ENCODE assay signal across 9 cellular contexts in the genomic region with DNA sequence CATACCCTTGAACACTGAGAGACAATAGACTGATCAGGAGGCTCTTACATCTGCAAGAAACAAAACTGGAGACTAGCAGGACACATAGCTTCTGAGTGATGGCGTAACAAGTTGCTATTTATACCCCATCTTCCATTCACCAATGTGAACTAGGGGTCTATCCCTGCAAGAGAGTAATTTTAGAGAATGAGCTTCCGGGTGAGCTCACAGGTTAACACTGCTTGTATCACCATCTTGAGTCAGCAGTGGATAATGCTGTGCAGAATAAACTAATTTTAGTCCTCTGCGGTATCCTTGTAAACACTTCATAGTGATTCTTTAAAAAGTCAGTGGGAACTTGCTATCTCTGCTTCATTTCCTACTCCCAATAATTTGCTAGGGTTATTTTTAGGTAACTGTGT. TPM values are rescaled to one million over a fixed set of nuclear protein-coding genes. Genes with fewer than 3 reads are reported as not detected.
DNase-seq lines count a peak whose midpoint lies in the region; ATAC-seq and TF ChIP-seq lines count a peak whose summit lies in the region.
"Not testable (repeated sequence)": the region's sequence is repeated elsewhere in the genome, so short reads cannot be mapped to it uniquely, and the experiment has no call there.
"Had no signal": no experiment of that assay in that cellular context is flagged by ENCODE, and none has a peak within 500 bp of the region (broad histone marks: within the 10 kb centered on the region; RNA-seq: fewer than 3 reads in every experiment).

No MANE protein-coding gene starts in this region.

- H3K4me1 ChIP-seq in ascending aorta; mucosa of descending colon (ENCODE audit: low read depth); transverse colon: not testable (repeated sequence)

- intact Hi-C loops in ascending aorta (cut with DNase I): loop anchor here (10.0 kb wide), 1 partner anchor 49 kb away; no protein-coding TSS in a partner anchor
- intact Hi-C loops in left cardiac atrium (cut with DNase I); mucosa of descending colon (cut with DNase I, micrococcal nuclease); sciatic nerve (cut with DNase I); transverse colon (cut with DNase I; ENCODE audit: low total_unique reads): not testable (repeated sequence)

- TF ChIP-seq CTCF in AG04450 (IDR thresholded peaks at IDR 0.05; ENCODE audit: low read depth, low read length); ascending aorta (IDR thresholded peaks at IDR 0.05); fibroblast of mammary gland (conservative IDR thresholded peaks at IDR 0.05; ENCODE audit: control insufficient read depth, insufficient read depth, low read depth, low read length); mucosa of descending colon (IDR thresholded peaks at IDR 0.05); transverse colon (IDR thresholded peaks at IDR 0.05): not testable (repeated sequence)

- ATAC-seq in left cardiac atrium: peak; percentile 76 to 78
- ATAC-seq in mucosa of descending colon: peak; percentile 49
- peak; percentile 39 for ATAC-seq in sciatic nerve

- POLR2A ChIA-PET in AG04450 (lab: Yijun Ruan, JAX): not testable (repeated sequence)

- CTCF ChIA-PET in AG04450 (lab: Charles Lee): not testable (repeated sequence)

- H3K36me3 ChIP-seq in ascending aorta; mucosa of descending colon (ENCODE audit: low read depth); transverse colon: not testable (repeated sequence)

- peak overlapping the region; percentile 83 for H3K27ac ChIP-seq in AG04450 (ENCODE audit: low read depth, low read length)
- peak overlapping the region; percentile 75 to 80 for H3K27ac ChIP-seq in ascending aorta
- peak overlapping the region; percentile 62 to 71 (median 66) for H3K27ac ChIP-seq in transverse colon

- DNase-seq in AG04450 (ENCODE audit: low read depth, low spot score) (peak; percentile 26), LHCN-M2 (ENCODE audit: low read depth) (peak; percentile 66), fibroblast of mammary gland (ENCODE audit: low read depth) (peak; percentile 70)
- DNase-seq in ascending aorta (ENCODE audit: low spot score in 2 of 2); left cardiac atrium; mucosa of descending colon; sciatic nerve (ENCODE audit: low spot score); transverse colon: not testable (repeated sequence)

- not testable (repeated sequence) for TF ChIP-seq EP300 in transverse colon (IDR thresholded peaks at IDR 0.05; ENCODE audit: low read depth)

- not testable (repeated sequence) for TF ChIP-seq POLR2A in transverse colon (IDR thresholded peaks at IDR 0.05)

- H3K9me3 ChIP-seq in AG04450 (ENCODE audit: control insufficient read depth, insufficient read depth, low read length); ascending aorta; mucosa of descending colon; transverse colon: not testable (repeated sequence)

- in situ Hi-C loops in transverse colon (cut with MboI; ENCODE audit: low pct_ligation_motif_present in 1 of 4, low pct_unique_long_range_greater_than_20kb in 1 of 4, low sequenced_read_pairs in 3 of 4): not testable (repeated sequence)

- WGBS in transverse colon (ENCODE audit: low coverage in 1 of 2), 2 donors: 68% methylated on average over 3 of the region's 3 CpGs; no CpG with 5 or more reads in 1 of the 2 donors

- H3K27me3 ChIP-seq in AG04450 (ENCODE audit: control insufficient read depth, insufficient read depth, low read length); ascending aorta; transverse colon: not testable (repeated sequence)

- H3K4me3 ChIP-seq in AG04450 (ENCODE audit: low read depth, low read length); ascending aorta; fibroblast of mammary gland (ENCODE audit: control insufficient read depth, low read depth, low read length); mucosa of descending colon; transverse colon: not testable (repeated sequence)

RNA-seq across cellular contexts. Expression of a gene that starts 55.0 kb away (rescaled TPM):
- 194 and 206 TPM in 2 replicates for polyA plus RNA-seq in AG04450 (2011; rRNA removed)
- polyA minus RNA-seq in AG04450 (2011; rRNA and poly(A)+ RNA removed): 172 and 200 TPM in 2 replicates
- total RNA-seq in LHCN-M2 (2014; rRNA removed) (23.1 and 28.7 TPM in 2 replicates), ascending aorta (933 TPM), left cardiac atrium (100 to 1,000 TPM in 1 of 2 donors, 10 to 100 TPM in 1; 98.4 to 140 TPM), mucosa of descending colon (10 to 100 TPM in 2 of 3 donors, 1 to 10 TPM in 1; 8.1 to 94.0 (median 20.2) TPM), sciatic nerve (137 TPM), transverse colon (10 to 100 TPM; 18.6 to 79.6 (median 53.1) TPM)
- 427 TPM for polyA plus RNA-seq in LHCN-M2 (2012)
- total RNA-seq: mononuclear cell had no signal
